1 cellular context compared by ENCODE assay signal in genomic region chr9:36840895-36841536, GRCh38.
TF ChIP-seq lines count a peak whose summit lies in the region.

No MANE protein-coding gene starts in this region.

TF ChIP-seq in GM23338, 12 proteins besides CTCF, POLR2A, EP300 and RAD21 (continued from another document):
- TF ChIP-seq ZNF462 (CRISPR knock-in tag; IDR thresholded peaks at IDR 0.05) (no peak), STAT1 (IDR thresholded peaks at IDR 0.05; ENCODE audit: unreplicated experiment) (no peak), REST (IDR thresholded peaks at IDR 0.05; ENCODE audit: unreplicated experiment) (no peak), POLR2AphosphoS5 (IDR thresholded peaks at IDR 0.05; ENCODE audit: low read depth) (no peak)
